17 cellular contexts compared by ENCODE assay signal in the genomic region with DNA sequence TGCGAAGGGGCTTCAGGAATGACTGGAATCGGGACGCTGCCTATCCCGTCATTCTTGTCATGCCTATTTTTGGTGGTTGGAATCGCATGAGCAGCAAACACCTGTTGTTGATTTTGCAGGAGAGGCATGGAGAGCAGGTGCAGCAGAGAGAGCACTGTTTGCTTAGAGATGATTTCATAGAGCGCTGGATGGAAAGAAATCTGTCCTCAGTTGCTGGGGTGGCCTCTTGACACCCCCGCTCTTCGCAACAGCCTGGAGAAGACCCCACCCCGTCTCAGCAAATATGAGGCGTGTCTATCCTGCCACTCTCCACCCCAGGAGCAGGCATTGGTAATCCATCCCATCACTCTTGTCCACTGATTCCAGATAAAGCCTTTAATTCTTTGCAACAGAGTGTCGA. TPM values are rescaled to one million over a fixed set of nuclear protein-coding genes. Genes with fewer than 3 reads are reported as not detected.
A peak's percentile ranks its signal among the peaks of the same experiment; 100 is the strongest.
DNase-seq lines count a peak whose midpoint lies in the region; ATAC-seq lines count a peak whose summit lies in the region.
"Had no signal": no experiment of that assay in that cellular context is flagged by ENCODE, and none has a peak within 500 bp of the region (broad histone marks: within the 10 kb centered on the region; RNA-seq: fewer than 3 reads in every experiment).

No MANE protein-coding gene starts in this region.

- 80% methylated on average over 11 of the region's 11 CpGs for whole genome bisulfite sequencing in right cardiac atrium

- intact Hi-C loops in right cardiac atrium (cut with DNase I), result loop anchor here in 1 of 4 donors (5.0 kb wide), 1 partner anchor 91 kb away; no protein-coding TSS in a partner anchor

- H3K27me3 ChIP-seq in right cardiac atrium (ENCODE audit: control insufficient read depth, insufficient read depth), result no peaks in the 10 kb centered on the region
- H3K27me3 ChIP-seq: foreskin keratinocyte, right lobe of liver, tibial nerve had no signal

- H3K4me3 ChIP-seq in right cardiac atrium (ENCODE audit: low read length), result no peak overlapping the region
- H3K4me3 ChIP-seq: GM23338, lung, right lobe of liver, tibial nerve had no signal

- ATAC-seq in GM19397 (IDR thresholded peaks at IDR 0.05; ENCODE audit: unreplicated experiment) (no peak), GM21360 (IDR thresholded peaks at IDR 0.05; ENCODE audit: unreplicated experiment) (no peak), right cardiac atrium (no peak)
- ATAC-seq: foreskin keratinocyte, GM23338, right lobe of liver had no signal

- H3K27ac ChIP-seq in right cardiac atrium (ENCODE audit: low read length), result no peak overlapping the region
- H3K27ac ChIP-seq: foreskin keratinocyte, right lobe of liver, tibial nerve, WERI-Rb-1 had no signal

- peak; percentile 97 for DNase-seq in DMS53 (lab: John Stamatoyannopoulos, UW)
- DNase-seq in NCI-H2029 (lab: John Stamatoyannopoulos, UW), result peak; percentile 94
- peak; percentile 95 for DNase-seq in NCI-H774 (lab: John Stamatoyannopoulos, UW)
- peak; percentile 86 for DNase-seq in myocyte (ENCODE audit: low read depth)
- DNase-seq in AG20443 (ENCODE audit: low spot score), result no peak
- no peak for DNase-seq in right cardiac atrium
- DNase-seq: amniotic stem cell; foreskin keratinocyte; OCI-M1; stimulated activated CD4-positive, alpha-beta T cell treated with anti-CD3 and anti-CD28 coated beads, Interleukin-4, amount 100 ng/mL, for 1 hour; WERI-Rb-1 had no signal

- peaks cover 6% of the 10 kb centered on the region for H3K4me1 ChIP-seq in right cardiac atrium (ENCODE audit: control insufficient read depth, insufficient read depth, low read length)
- H3K4me1 ChIP-seq: right lobe of liver had no signal

- no peaks in the 10 kb centered on the region for H3K9me3 ChIP-seq in right cardiac atrium (ENCODE audit: control insufficient read depth, low read length)
- H3K9me3 ChIP-seq: right lobe of liver had no signal

RNA-seq across cellular contexts. Expression of a gene that starts 19.3 kb away (rescaled TPM):
- 61.4 and 98.9 TPM in 2 replicates for total RNA-seq in myocyte
- 165 TPM for polyA plus RNA-seq in myocyte (2012)
- total RNA-seq in right cardiac atrium, result 100 to 1,000 TPM; 137 to 166 (median 146) TPM
- polyA plus RNA-seq in right cardiac atrium, result 66.4 TPM

Comparison
In these comparisons a context has a peak if more than half of its experiments do, and no peak if none do; other contexts are left out.
1. DNase-seq: peak in DMS53 (single experiment), NCI-H2029 (single experiment), NCI-H774 (single experiment) and myocyte (single experiment); none in AG20443 (single experiment) and right cardiac atrium (0 of 3).